Comparison of ENCODE assay signal across 17 cellular contexts in genomic region chr20:54345817-54346216, GRCh38.
A peak's percentile ranks its signal among the peaks of the same experiment; 100 is the strongest.
DNase-seq lines count a peak whose midpoint lies in the region; ATAC-seq and TF ChIP-seq lines count a peak whose summit lies in the region.
"Had no signal": no experiment of that assay in that cellular context is flagged by ENCODE, and none has a peak within 500 bp of the region (broad histone marks: within the 10 kb centered on the region; RNA-seq: fewer than 3 reads in every experiment).

No MANE protein-coding gene starts in this region.

- H3K4me1 Mint-ChIP-seq in GM23338 = peaks cover 36% of the 10 kb centered on the region

- no peaks in the 10 kb centered on the region for H3K9me3 Mint-ChIP-seq in GM23338
- H3K9me3 Mint-ChIP-seq: natural killer cell treated with Interleukin-12 subunit alpha and Interleukin-12 subunit beta and Interleukin-15 and Interleukin-18, amount 100 ng/mL, for 72 hours had no signal

- H3K27me3 Mint-ChIP-seq in GM23338 (ENCODE audit: insufficient read depth, low read depth, poor library complexity) = peaks cover 4% of the 10 kb centered on the region

- H3K9me2 ChIP-seq in GM23338 (ENCODE audit: insufficient read depth) (peaks cover 8% of the 10 kb centered on the region; the same call in 1 of the 2 replicates), SK-N-SH (no peaks in the 10 kb centered on the region)

- WGBS in SK-N-SH (ENCODE audit: low lambda C conversion rate) = 15% methylated on average over 2 of the region's 2 CpGs

- no peaks in the 10 kb centered on the region for H3K9me3 ChIP-seq in SK-N-SH
- peaks cover 0 to 3% (median 0%) of the 10 kb centered on the region in 5 donors for H3K9me3 ChIP-seq in subcutaneous abdominal adipose tissue (ENCODE audit: control insufficient read depth in 5 of 5, low read length in 5 of 5)
- H3K9me3 ChIP-seq: right lobe of liver had no signal

- H3K27ac Mint-ChIP-seq in GM23338 = peak overlapping the region; percentile 85
- H3K27ac Mint-ChIP-seq: natural killer cell treated with Interleukin-12 subunit alpha and Interleukin-12 subunit beta and Interleukin-15 and Interleukin-18, amount 100 ng/mL, for 72 hours had no signal

- H2AFZ ChIP-seq in GM23338 = peak overlapping the region; percentile 8; the same call in 1 of the 2 replicates
- no peak overlapping the region; the same call in 1 of the 2 replicates for H2AFZ ChIP-seq in SK-N-SH (ENCODE audit: low read depth)

- TF ChIP-seq EP300 in SK-N-SH (IDR thresholded peaks at IDR 0.05; ENCODE audit: borderline replicate concordance in 1 of 2, low read depth in 1 of 2, low read length in 1 of 2) = no peak

- H4K20me1 ChIP-seq in GM23338 (replicated peaks; ENCODE audit: insufficient read depth) (no peaks in the 10 kb centered on the region), SK-N-SH (ENCODE audit: insufficient read depth) (no peaks in the 10 kb centered on the region)

- H3F3A ChIP-seq in GM23338 (replicated peaks; ENCODE audit: low read depth) = no peaks in the 10 kb centered on the region
- H3F3A ChIP-seq in SK-N-SH (replicated peaks; ENCODE audit: insufficient read depth) = peaks cover 35% of the 10 kb centered on the region

- no peaks in the 10 kb centered on the region for H3K79me2 ChIP-seq in GM23338 (replicated peaks; ENCODE audit: insufficient read depth)
- H3K79me2 ChIP-seq in SK-N-SH (ENCODE audit: insufficient read depth) = no peaks in the 10 kb centered on the region

- no peak for TF ChIP-seq RAD21 in SK-N-SH (IDR thresholded peaks at IDR 0.05; ENCODE audit: low read length)

- H3K4me3 Mint-ChIP-seq in GM23338 = peak overlapping the region; percentile 9; the same call in 2 of the 3 replicates
- H3K4me3 Mint-ChIP-seq: natural killer cell treated with Interleukin-12 subunit alpha and Interleukin-12 subunit beta and Interleukin-15 and Interleukin-18, amount 100 ng/mL, for 72 hours had no signal

- peak overlapping the region; percentile 46; the same call in 1 of the 2 replicates for H3K9ac ChIP-seq in SK-N-SH
- H3K9ac ChIP-seq in subcutaneous abdominal adipose tissue (ENCODE audit: low read length in 5 of 5) = peak overlapping the region in 1 of 5 donors; percentile 9

- no peaks in the 10 kb centered on the region for H3K27me3 ChIP-seq in GM23338 (ENCODE audit: insufficient read depth)
- H3K27me3 ChIP-seq in SK-N-SH (ENCODE audit: insufficient read depth) = no peaks in the 10 kb centered on the region
- no peaks in the 10 kb centered on the region for H3K27me3 ChIP-seq in subcutaneous abdominal adipose tissue (ENCODE audit: control insufficient read depth in 5 of 5, insufficient read depth in 4 of 5, low read length in 5 of 5)
- H3K27me3 ChIP-seq: right lobe of liver had no signal

- CTCF ChIA-PET in SK-N-SH (lab: Yijun Ruan, JAX) (no interaction called here), GM10248 (lab: Yijun Ruan, JAX) (no interaction called here)

- 0 out of 2 replicates have a peak overlapping the region, but pooled peaks have one; percentile 18 for H3K4me3 ChIP-seq in GM23338
- peak overlapping the region; percentile 15 to 20; a peak in 2 of 4 replicates for H3K4me3 ChIP-seq in SK-N-SH (ENCODE audit: low read depth in 2 of 2, low read length in 1 of 2)
- peak overlapping the region in 3 of 5 donors; percentile 17 to 19 (median 19) for H3K4me3 ChIP-seq in subcutaneous abdominal adipose tissue (ENCODE audit: low read depth in 1 of 5, low read length in 5 of 5)
- H3K4me3 ChIP-seq: right lobe of liver had no signal

- H3K36me3 Mint-ChIP-seq in GM23338 (ENCODE audit: low read depth) = peaks cover 4% of the 10 kb centered on the region; the same call in 1 of the 3 replicates
- H3K36me3 Mint-ChIP-seq: natural killer cell treated with Interleukin-12 subunit alpha and Interleukin-12 subunit beta and Interleukin-15 and Interleukin-18, amount 100 ng/mL, for 72 hours had no signal

- TF ChIP-seq CTCF in GM23338 (conservative IDR thresholded peaks at IDR 0.05; ENCODE audit: low read depth in 2 of 2) (no peak), SK-N-SH (IDR thresholded peaks at IDR 0.05) (no peak), GM10248 (IDR thresholded peaks at IDR 0.05; ENCODE audit: control extremely low read depth, extremely low read depth, low read depth, missing control alignments) (no peak)

- no peak for DNase-seq in GM23338 (ENCODE audit: low spot score)
- DNase-seq in SK-N-SH = no peak
- DNase-seq in fibroblast of the conjunctiva (ENCODE audit: low read depth) = peak; percentile 65
- DNase-seq in substantia nigra (lab: John Stamatoyannopoulos, UW) = no peak
- DNase-seq in nucleus accumbens (lab: John Stamatoyannopoulos, UW) = no peak
- DNase-seq in GM10248 (ENCODE audit: extremely low spot score) = no peak
- DNase-seq: activated CD4-positive, alpha-beta T cell treated with anti-CD3 and anti-CD28 coated beads, Interleukin-2, amount 50 U/mL, for 48 hours; aorta; glutamatergic neuron; NCI-H1417; NCI-H524; right lobe of liver; stimulated activated naive CD8-positive, alpha-beta T cell treated with anti-CD3 and anti-CD28 coated beads, Interleukin-15, Interleukin-2, amounts not matched to agents 100 U/mL and 50 U/mL, for 24 hours; T1000 had no signal

- H3K36me3 ChIP-seq in GM23338 (ENCODE audit: insufficient read depth) (no peaks in the 10 kb centered on the region), SK-N-SH (replicated peaks in 1 of 2; ENCODE audit: control insufficient read depth in 1 of 2, insufficient read depth in 2 of 2, low read length in 1 of 2) (no peaks in the 10 kb centered on the region), subcutaneous abdominal adipose tissue (ENCODE audit: control insufficient read depth in 5 of 5, insufficient read depth in 5 of 5, low read length in 5 of 5) (no peaks in the 10 kb centered on the region)
- H3K36me3 ChIP-seq: right lobe of liver had no signal

- H3K4me1 ChIP-seq in GM23338 (ENCODE audit: insufficient read depth) (peaks cover 43% of the 10 kb centered on the region), SK-N-SH (ENCODE audit: control insufficient read depth in 1 of 2, insufficient read depth in 2 of 2, low read depth in 1 of 2, low read length in 1 of 2) (peaks cover 0 to 42% of the 10 kb centered on the region in 2 experiments; a peak in 2 of 4 replicates), subcutaneous abdominal adipose tissue (ENCODE audit: control insufficient read depth in 5 of 5, insufficient read depth in 5 of 5, low read length in 5 of 5) (peaks cover 2 to 28% (median 16%) of the 10 kb centered on the region in 5 donors)
- H3K4me1 ChIP-seq: right lobe of liver had no signal

- H3K4me2 ChIP-seq in GM23338 (peak overlapping the region; percentile 40), SK-N-SH (peak overlapping the region; percentile 51)

- POLR2A ChIA-PET in SK-N-SH (lab: Yijun Ruan, JAX) (no interaction called here), GM10248 (lab: Yijun Ruan, JAX) (no interaction called here)

- 0 out of 2 replicates have a peak overlapping the region, but pooled peaks have one; percentile 52 for H3K27ac ChIP-seq in GM23338 (ENCODE audit: low read depth)
- peak overlapping the region; percentile 80 to 88 for H3K27ac ChIP-seq in SK-N-SH (ENCODE audit: low read depth in 2 of 2, low read length in 1 of 2)
- H3K27ac ChIP-seq in subcutaneous abdominal adipose tissue (ENCODE audit: low read depth, low read length) = peak overlapping the region; percentile 91
- no peak overlapping the region for H3K27ac ChIP-seq in substantia nigra (ENCODE audit: low read depth, low read length, poor library complexity, severe bottlenecking)
- H3K27ac ChIP-seq: right lobe of liver, RWPE1 had no signal

- ATAC-seq in GM23338 = no peak
- ATAC-seq: natural killer cell treated with Interleukin-12 subunit alpha and Interleukin-12 subunit beta and Interleukin-15 and Interleukin-18, amount 100 ng/mL, for 72 hours; stimulated activated naive CD8-positive, alpha-beta T cell treated with anti-CD3 and anti-CD28 coated beads, Interleukin-15, Interleukin-2, amounts not matched to agents 100 U/mL and 50 U/mL, for 24 hours had no signal

TF ChIP-seq in GM23338, 12 proteins besides CTCF, POLR2A, EP300 and RAD21:
- no peak for TF ChIP-seq ZNF114 (CRISPR knock-in tag; IDR thresholded peaks at IDR 0.05)
TF ChIP-seq in GM23338: peak in this region for 0.

TF ChIP-seq in SK-N-SH, 30 proteins besides CTCF, POLR2A, EP300 and RAD21:
- TF ChIP-seq FOSL2 (IDR thresholded peaks at IDR 0.05; ENCODE audit: borderline replicate concordance, low read depth) (no peak), MEF2A (IDR thresholded peaks at IDR 0.05; ENCODE audit: borderline replicate concordance, low read depth) (0 out of 2 replicates have a peak, but pooled peaks have one; percentile 0)
TF ChIP-seq in SK-N-SH: peak in this region for 1.
